ENCODE assay signal across 23 cellular contexts in genomic region chr13:106369091-106369490, GRCh38.
DNase-seq lines count a peak whose midpoint lies in the region; FAIRE-seq and TF ChIP-seq lines count a peak whose summit lies in the region.
"Had no signal": no experiment of that assay in that cellular context is flagged by ENCODE, and none has a peak within 500 bp of the region (broad histone marks: within the 10 kb centered on the region; RNA-seq: fewer than 3 reads in every experiment).

No MANE protein-coding gene starts in this region.

- no peak for TF ChIP-seq RAD21 in H1 (IDR thresholded peaks at IDR 0.05 in 1 of 2, conservative IDR thresholded peaks at IDR 0.05 in 1 of 2; ENCODE audit: low read depth in 2 of 2, low read length in 2 of 2)

- H4K20me1 ChIP-seq in H1 (replicated peaks in 1 of 2; ENCODE audit: control insufficient read depth in 1 of 2, insufficient read depth in 2 of 2, low read length in 2 of 2): no peaks in the 10 kb centered on the region
- no peaks in the 10 kb centered on the region for H4K20me1 ChIP-seq in neural progenitor cell (ENCODE audit: low read depth)

- H4K91ac ChIP-seq in H1 (replicated peaks; ENCODE audit: insufficient read length, low read length): no peak overlapping the region

- H3K79me2 ChIP-seq in H1 (ENCODE audit: control insufficient read depth in 1 of 2, insufficient read depth in 2 of 2, low read length in 2 of 2) (no peaks in the 10 kb centered on the region), neural progenitor cell (ENCODE audit: low read depth) (no peaks in the 10 kb centered on the region)

- TF ChIP-seq EP300 in H1 (IDR thresholded peaks at IDR 0.05; ENCODE audit: borderline replicate concordance in 1 of 2, low read depth in 2 of 2, low read length in 2 of 2): no peak

- FAIRE-seq in H1 (lab: Jason Lieb, UNC): no peak

- H3K79me1 ChIP-seq in H1 (ENCODE audit: low read depth, low read length): no peaks in the 10 kb centered on the region

- no peak overlapping the region for H3K27ac ChIP-seq in H1 (ENCODE audit: low read depth, low read length)
- H3K27ac ChIP-seq in neural progenitor cell: peak overlapping the region; percentile 5
- no peak overlapping the region for H3K27ac ChIP-seq in adrenal gland
- H3K27ac ChIP-seq: 22Rv1, C4-2B, GM23248, HL-60, PC-9, SJCRH30 had no signal

- no peak overlapping the region for H3K23ac ChIP-seq in H1 (ENCODE audit: insufficient read length)

- POLR2A ChIA-PET in H1 (lab: Charles Lee; ENCODE audit: partially characterized antibody): interaction anchor here (0.8 kb wide), 1 partner anchor 167 kb away, joined by 3 read pairs; no protein-coding TSS in a partner anchor

- H2BK5ac ChIP-seq in H1 (ENCODE audit: low read depth, low read length): no peak overlapping the region

- H2BK20ac ChIP-seq in H1 (ENCODE audit: low read length): no peak overlapping the region

- H3K9me3 Mint-ChIP-seq in neural progenitor cell: peaks cover 20% of the 10 kb centered on the region

- H3K4me1 Mint-ChIP-seq in neural progenitor cell: peaks cover 42% of the 10 kb centered on the region
- H3K4me1 Mint-ChIP-seq: CD8-positive, alpha-beta memory T cell had no signal

- TF ChIP-seq CTCF in H1 (IDR thresholded peaks at IDR 0.05; ENCODE audit: control extremely low read depth in 1 of 3, insufficient read depth in 1 of 3, low read depth in 1 of 3, low read length in 3 of 3): no peak
- no peak for TF ChIP-seq CTCF in neural progenitor cell (IDR thresholded peaks at IDR 0.05)
- no peak for TF ChIP-seq CTCF in adrenal gland (IDR thresholded peaks at IDR 0.05)

- TF ChIP-seq POLR2A in H1 (IDR thresholded peaks at IDR 0.05; ENCODE audit: control extremely low read depth in 1 of 2, low read depth in 2 of 2, low read length in 2 of 2) (no peak), adrenal gland (IDR thresholded peaks at IDR 0.05) (no peak)

- no peak overlapping the region for H3K4ac ChIP-seq in H1 (replicated peaks; ENCODE audit: insufficient read length, low read depth, low read length)

- DNase-seq in NCI-H82 (lab: John Stamatoyannopoulos, UW) (peak; percentile 48), NCI-H82 treated with DMSO at 0.1 percent for 48 hours (lab: John Stamatoyannopoulos, UW; ENCODE audit: unreplicated experiment) (no peak), H1 (ENCODE audit: low read depth in 1 of 2, low spot score in 2 of 2) (no peak), neural progenitor cell (ENCODE audit: low spot score) (peak; percentile 74), NCI-H774 (lab: John Stamatoyannopoulos, UW) (no peak), DMS153 (lab: John Stamatoyannopoulos, UW) (no peak), adrenal gland (no peak), NCI-H1092 (lab: John Stamatoyannopoulos, UW) (no peak)
- DNase-seq: CD8-positive, alpha-beta memory T cell; GM23248; NCI-H1048; NCI-H1436; NCI-H187 treated with DMSO at 0.1 percent for 48 hours; NCI-H2171 treated with DMSO at 0.1 percent for 48 hours; NCI-H345; NCI-H510A treated with DMSO at 0.1 percent for 48 hours; NCI-H748 treated with DMSO at 0.1 percent for 48 hours; PC-9; SJCRH30 had no signal

- H3K9ac ChIP-seq in H1 (replicated peaks in 1 of 4; ENCODE audit: extremely low read depth in 1 of 4, low read depth in 3 of 4, low read length in 3 of 4) (no peak overlapping the region), neural progenitor cell (no peak overlapping the region)
- H3K9ac ChIP-seq: GM23248 had no signal

- H2BK120ac ChIP-seq in H1 (replicated peaks; ENCODE audit: low read depth, low read length): no peak overlapping the region

- H4K8ac ChIP-seq in H1 (ENCODE audit: extremely low read depth, insufficient read depth, low read length): no peak overlapping the region

- intact Hi-C loops in adrenal gland (cut with DNase I): no loop called here

- no peak overlapping the region for H2BK12ac ChIP-seq in H1 (ENCODE audit: low read depth, low read length)

- H3K27me3 ChIP-seq in H1 (replicated peaks in 1 of 4; ENCODE audit: control insufficient read depth in 3 of 4, extremely low read depth in 1 of 4, insufficient read depth in 3 of 4, low read length in 3 of 4): no peaks in the 10 kb centered on the region
- H3K27me3 ChIP-seq in neural progenitor cell: no peaks in the 10 kb centered on the region
- no peaks in the 10 kb centered on the region for H3K27me3 ChIP-seq in adrenal gland
- H3K27me3 ChIP-seq: SJCRH30 had no signal

- H2AFZ ChIP-seq in H1 (ENCODE audit: low read length): 0 out of 2 replicates have a peak overlapping the region, but pooled peaks have one; percentile 77
- H2AFZ ChIP-seq in neural progenitor cell (replicated peaks): no peak overlapping the region
- H2AFZ ChIP-seq: GM23248, PC-9 had no signal

- H3K56ac ChIP-seq in H1 (replicated peaks; ENCODE audit: insufficient read length, low read depth, low read length): no peak overlapping the region

- H3K4me1 ChIP-seq in H1 (replicated peaks in 1 of 4; ENCODE audit: control insufficient read depth in 3 of 4, insufficient read depth in 4 of 4, low read length in 3 of 4) (peaks cover 0 to 3% (median 0%) of the 10 kb centered on the region in 4 experiments; a peak in 1 of 7 replicates), neural progenitor cell (peaks cover 30% of the 10 kb centered on the region), adrenal gland (replicated peaks in 1 of 2) (peaks cover 0 to 5% of the 10 kb centered on the region in 2 donors)
- H3K4me1 ChIP-seq: SJCRH30 had no signal

- peak overlapping the region; percentile 54 for H3K27ac Mint-ChIP-seq in neural progenitor cell
- H3K27ac Mint-ChIP-seq: B cell; CD8-positive, alpha-beta memory T cell had no signal

- H3K36me3 ChIP-seq in H1 (ENCODE audit: control insufficient read depth in 2 of 4, insufficient read depth in 4 of 4, low read length in 3 of 4) (no peaks in the 10 kb centered on the region), neural progenitor cell (no peaks in the 10 kb centered on the region), adrenal gland (replicated peaks in 1 of 2) (no peaks in the 10 kb centered on the region)
- H3K36me3 ChIP-seq: SJCRH30 had no signal

- CTCF ChIA-PET in H1 (lab: Charles Lee; ENCODE audit: partially characterized antibody): interaction anchor here (0.7 to 1.1 kb wide), 3 partner anchors 31 to 284 kb away, joined by 3 to 4 read pairs (median 4); no protein-coding TSS in a partner anchor

- H3K4me3 Mint-ChIP-seq in neural progenitor cell: no peak overlapping the region
- H3K4me3 Mint-ChIP-seq: B cell; CD8-positive, alpha-beta memory T cell had no signal

- WGBS in H1 (ENCODE audit: extremely low coverage in 1 of 2, insufficient coverage in 1 of 2, insufficient read length in 1 of 2, insufficient replicate concordance in 2 of 2, low coverage in 1 of 2, low lambda C conversion rate in 2 of 2, missing lambda C conversion rate in 1 of 2), 2 experiments: 83% methylated on average over 5 of the region's 6 CpGs; no CpG with 5 or more reads in 1 of the 2 experiments
- 74 to 86% (median 81%) methylated on average over 6 of the region's 6 CpGs for WGBS in adrenal gland, 4 donors

- H3K9me3 ChIP-seq in H1 (ENCODE audit: insufficient read depth in 2 of 2, low read depth in 1 of 2, low read length in 1 of 2) (no peaks in the 10 kb centered on the region), neural progenitor cell (ENCODE audit: low read depth) (no peaks in the 10 kb centered on the region), adrenal gland (replicated peaks in 1 of 3) (no peaks in the 10 kb centered on the region)
- H3K9me3 ChIP-seq: SJCRH30 had no signal

- H3K4me2 ChIP-seq in H1 (ENCODE audit: insufficient read depth in 1 of 2, low read depth in 2 of 2, low read length in 2 of 2): no peak overlapping the region
- peak overlapping the region; percentile 36 for H3K4me2 ChIP-seq in neural progenitor cell
- H3K4me2 ChIP-seq: PC-9 had no signal

- no peak overlapping the region for H3K18ac ChIP-seq in H1 (ENCODE audit: extremely low read depth, low read length)

- no peaks in the 10 kb centered on the region for H3K23me2 ChIP-seq in H1 (ENCODE audit: low read depth, low read length)

- H4K5ac ChIP-seq in H1 (ENCODE audit: insufficient read length, low read depth, low read length): no peak overlapping the region

- H3F3A ChIP-seq in neural progenitor cell (ENCODE audit: low read depth): peaks cover 9% of the 10 kb centered on the region

- H3K4me3 ChIP-seq in H1 (ENCODE audit: extremely low read depth in 1 of 4, insufficient read depth in 2 of 4, low read depth in 3 of 4, low read length in 4 of 4) (no peak overlapping the region), neural progenitor cell (no peak overlapping the region), adrenal gland (no peak overlapping the region)
- H3K4me3 ChIP-seq: GM23248, PC-9, SJCRH30 had no signal

- H2AK5ac ChIP-seq in H1 (ENCODE audit: low read depth, low read length): no peak overlapping the region

- H3K27me3 Mint-ChIP-seq in neural progenitor cell (ENCODE audit: insufficient read depth, low read depth): no peaks in the 10 kb centered on the region

- no peak overlapping the region for H2BK15ac ChIP-seq in H1 (ENCODE audit: low read length)

- no peak overlapping the region for H3K14ac ChIP-seq in H1 (ENCODE audit: insufficient read length)

- no peaks in the 10 kb centered on the region for H3K36me3 Mint-ChIP-seq in neural progenitor cell
- H3K36me3 Mint-ChIP-seq: CD8-positive, alpha-beta memory T cell had no signal

TF ChIP-seq in H1, 55 proteins besides CTCF, POLR2A, EP300 and RAD21:
- no peak for TF ChIP-seq RNF2 (IDR thresholded peaks at IDR 0.05; ENCODE audit: borderline replicate concordance, low read depth, low read length, missing control alignments, poor library complexity, severe bottlenecking)
- TF ChIP-seq JUND (IDR thresholded peaks at IDR 0.05; ENCODE audit: low read length): no peak
- TF ChIP-seq SRF (IDR thresholded peaks at IDR 0.05; ENCODE audit: low read depth, low read length): no peak
- TF ChIP-seq SP1 (IDR thresholded peaks at IDR 0.05; ENCODE audit: low read depth, low read length): no peak
- no peak for TF ChIP-seq ATF3 (IDR thresholded peaks at IDR 0.05; ENCODE audit: insufficient read depth, low read depth, low read length)
- no peak for TF ChIP-seq CREB1 (IDR thresholded peaks at IDR 0.05)
- TF ChIP-seq NRF1 (IDR thresholded peaks at IDR 0.05; ENCODE audit: low read depth, low read length): no peak
- TF ChIP-seq SP4 (IDR thresholded peaks at IDR 0.05; ENCODE audit: low read length): no peak
- TF ChIP-seq PHF8 (conservative IDR thresholded peaks at IDR 0.05; ENCODE audit: low read depth, low read length): no peak
- TF ChIP-seq TAF1 (IDR thresholded peaks at IDR 0.05; ENCODE audit: low read depth, low read length): no peak
- TF ChIP-seq SP2 (IDR thresholded peaks at IDR 0.05; ENCODE audit: low read length): no peak
- no peak for TF ChIP-seq CHD2 (IDR thresholded peaks at IDR 0.05; ENCODE audit: low read length)
- no peak for TF ChIP-seq SIX5 (IDR thresholded peaks at IDR 0.05; ENCODE audit: low read depth, low read length)
- TF ChIP-seq BACH1 (IDR thresholded peaks at IDR 0.05; ENCODE audit: low read length): no peak
- TF ChIP-seq KDM5A (IDR thresholded peaks at IDR 0.05; ENCODE audit: low read length): no peak

Comparison
In these comparisons a context has a peak if more than half of its experiments do, and no peak if none do; other contexts are left out.
1. DNase-seq: peak in NCI-H82 (single experiment) and neural progenitor cell (single experiment); none in NCI-H82 treated with DMSO at 0.1 percent for 48 hours (single experiment), H1 (0 of 2), NCI-H774 (single experiment), DMS153 (single experiment), adrenal gland (0 of 7) and NCI-H1092 (single experiment).